Comparison of ENCODE assay signal across 22 cellular contexts in genomic region chr1:173917635-173918493, GRCh38. TPM values are rescaled to one million over a fixed set of nuclear protein-coding genes. Genes with fewer than 3 reads are reported as not detected.
"Had no signal": no experiment of that assay in that cellular context is flagged by ENCODE, and none has a peak within 500 bp of the region (broad histone marks: within the 10 kb centered on the region; RNA-seq: fewer than 3 reads in every experiment).

No MANE protein-coding gene starts in this region.

- H3K27me3 ChIP-seq: adrenal gland, breast epithelium, Peyer's patch had no signal

- H3K9me3 Mint-ChIP-seq: activated CD8-positive, alpha-beta T cell treated with anti-CD3 and anti-CD28 coated beads for 36 hours; activated T-cell treated with anti-CD3 and anti-CD28 coated beads, Interleukin-2, amount 50 U/mL, for 72 hours; T-helper 1 cell treated with Interleukin-12 subunit alpha and Interleukin-12 subunit beta and Interleukin-4 antibody, amounts not matched to agents 30 μg/mL and 1 μg/mL, for 36 hours had no signal

- H3K27me3 Mint-ChIP-seq: activated CD8-positive, alpha-beta T cell treated with anti-CD3 and anti-CD28 coated beads for 36 hours had no signal

- H3K4me3 ChIP-seq: adrenal gland, breast epithelium had no signal

- DNase-seq: activated CD4-positive, alpha-beta T cell treated with anti-CD3 and anti-CD28 coated beads for 4 hours; activated CD8-positive, alpha-beta memory T cell treated with anti-CD3 and anti-CD28 coated beads, Interleukin-2, amount 50 U/mL, for 4 hours; activated CD8-positive, alpha-beta T cell treated with anti-CD3 and anti-CD28 coated beads for 36 hours; activated naive CD4-positive, alpha-beta T cell treated with anti-CD3 and anti-CD28 coated beads, Interleukin-2, amount 50 U/mL, for 16 hours; activated naive CD8-positive, alpha-beta T cell treated with anti-CD3 and anti-CD28 coated beads, Interleukin-2, amount 10 ng/mL, durations not matched to agents 7 days and 5 days; activated T-cell treated with anti-CD3 and anti-CD28 coated beads, Interleukin-2, amount 50 U/mL, for 72 hours; adrenal gland; anterior cingulate cortex; caudate nucleus; Karpas-422; NCI-H1105 treated with DMSO at 0.1 percent for 48 hours; NCI-H1436 treated with DMSO at 0.1 percent for 48 hours; NCI-H2081 treated with DMSO at 0.1 percent for 48 hours; NCI-H2171 treated with DMSO at 0.1 percent for 48 hours; NCI-H345; NCI-H524; Peyer's patch; SHP77 had no signal

- H3K4me3 Mint-ChIP-seq: activated CD8-positive, alpha-beta T cell treated with anti-CD3 and anti-CD28 coated beads for 36 hours; activated naive CD8-positive, alpha-beta T cell treated with anti-CD3 and anti-CD28 coated beads, Interleukin-2, amount 10 ng/mL, durations not matched to agents 7 days and 5 days; activated T-cell treated with anti-CD3 and anti-CD28 coated beads, Interleukin-2, amount 50 U/mL, for 72 hours; T-helper 1 cell treated with Interleukin-12 subunit alpha and Interleukin-12 subunit beta and Interleukin-4 antibody, amounts not matched to agents 30 μg/mL and 1 μg/mL, for 36 hours had no signal

- H3K36me3 Mint-ChIP-seq: activated naive CD8-positive, alpha-beta T cell treated with anti-CD3 and anti-CD28 coated beads, Interleukin-2, amount 10 ng/mL, durations not matched to agents 7 days and 5 days had no signal

- ATAC-seq: activated CD4-positive, CD25-positive, alpha-beta regulatory T cell treated with anti-CD3 and anti-CD28 coated beads, Interleukin-2, amount 50 U/mL, for 24 hours; activated CD8-positive, alpha-beta T cell treated with anti-CD3 and anti-CD28 coated beads for 36 hours; activated T-cell treated with anti-CD3 and anti-CD28 coated beads, Interleukin-2, amount 50 U/mL, for 72 hours had no signal

- H3K4me1 ChIP-seq: adrenal gland, breast epithelium, Peyer's patch had no signal

- H3K27ac ChIP-seq: adrenal gland, breast epithelium, Peyer's patch had no signal

- H3K9me3 ChIP-seq: adrenal gland, breast epithelium, Peyer's patch had no signal

- H3K27ac Mint-ChIP-seq: activated CD8-positive, alpha-beta T cell treated with anti-CD3 and anti-CD28 coated beads for 36 hours; activated naive CD8-positive, alpha-beta T cell treated with anti-CD3 and anti-CD28 coated beads, Interleukin-2, amount 10 ng/mL, durations not matched to agents 7 days and 5 days; activated T-cell treated with anti-CD3 and anti-CD28 coated beads, Interleukin-2, amount 50 U/mL, for 72 hours; T-helper 1 cell treated with Interleukin-12 subunit alpha and Interleukin-12 subunit beta and Interleukin-4 antibody, amounts not matched to agents 30 μg/mL and 1 μg/mL, for 36 hours had no signal

- H3K4me1 Mint-ChIP-seq: activated naive CD8-positive, alpha-beta T cell treated with anti-CD3 and anti-CD28 coated beads, Interleukin-2, amount 10 ng/mL, durations not matched to agents 7 days and 5 days had no signal

- H3K36me3 ChIP-seq: adrenal gland, breast epithelium, Peyer's patch had no signal

RNA-seq across cellular contexts. Expression of gene SERPINC1, which starts 0.7 kb away (rescaled TPM):
- total RNA-seq: activated CD8-positive, alpha-beta T cell treated with anti-CD3 and anti-CD28 coated beads for 36 hours; activated naive CD8-positive, alpha-beta T cell treated with anti-CD3 and anti-CD28 coated beads, Interleukin-2, amount 10 ng/mL, durations not matched to agents 7 days and 5 days; Peyer's patch; SK-MEL-5 had no signal
